7 cellular contexts compared by ENCODE assay signal in genomic region chr15:65054333-65055200, GRCh38. TPM values are rescaled to one million over a fixed set of nuclear protein-coding genes. Genes with fewer than 3 reads are reported as not detected.
DNase-seq lines count a peak whose midpoint lies in the region; ATAC-seq and TF ChIP-seq lines count a peak whose summit lies in the region.

No MANE protein-coding gene starts in this region.

- H3K79me2 ChIP-seq in SK-N-SH (ENCODE audit: insufficient read depth): no peaks in the 10 kb centered on the region

- intact Hi-C loops in left ventricle myocardium superior (cut with micrococcal nuclease): loop anchor here (2.0 kb wide), 1 partner anchor 46 kb away; no protein-coding TSS in a partner anchor

- H3K4me3 ChIP-seq in SK-N-SH (ENCODE audit: low read depth in 2 of 2, low read length in 1 of 2) (no peak overlapping the region; a peak in 1 of 4 replicates), retinal pigment epithelial cell (ENCODE audit: low read length) (no peak overlapping the region)

- no peaks in the 10 kb centered on the region for H4K20me1 ChIP-seq in SK-N-SH (ENCODE audit: insufficient read depth)

- TF ChIP-seq EP300 in SK-N-SH (IDR thresholded peaks at IDR 0.05; ENCODE audit: borderline replicate concordance in 1 of 2, low read depth in 1 of 2, low read length in 1 of 2): no peak

- H3K36me3 ChIP-seq in SK-N-SH (replicated peaks in 1 of 2; ENCODE audit: control insufficient read depth in 1 of 2, insufficient read depth in 2 of 2, low read length in 1 of 2): no peaks in the 10 kb centered on the region

- H3K27me3 ChIP-seq in SK-N-SH (ENCODE audit: insufficient read depth): no peaks in the 10 kb centered on the region

- no peaks in the 10 kb centered on the region for H3K9me3 ChIP-seq in SK-N-SH

- CTCF ChIA-PET in SK-N-SH (lab: Yijun Ruan, JAX): interaction anchor here (0.5 to 9.3 kb wide), 38 partner anchors 8 to 373 kb away, joined by 3 to 109 read pairs (median 5); partner anchors contain the start of genes KBTBD13, PARP16, PDCD7 and RASL12

- no peaks in the 10 kb centered on the region for H3K9me2 ChIP-seq in SK-N-SH

- no peak overlapping the region for H2AFZ ChIP-seq in SK-N-SH (ENCODE audit: low read depth)

- TF ChIP-seq RAD21 in SK-N-SH (IDR thresholded peaks at IDR 0.05; ENCODE audit: low read length): peak; percentile 93

- H3K4me1 ChIP-seq in SK-N-SH (ENCODE audit: control insufficient read depth in 1 of 2, insufficient read depth in 2 of 2, low read depth in 1 of 2, low read length in 1 of 2): peaks cover 0 to 9% of the 10 kb centered on the region in 2 experiments; a peak in 1 of 4 replicates

- DNase-seq in GM10266 (ENCODE audit: extremely low spot score) (peak; percentile 73), LHCN-M2 (ENCODE audit: low read depth) (peak; percentile 55), SK-N-SH (peak; percentile 92), amygdala (lab: John Stamatoyannopoulos, UW) (peak in 51 of 56 donors; percentile 9 to 89 (median 59)), left ventricle myocardium superior (peak; percentile 85), retinal pigment epithelial cell (ENCODE audit: low read depth) (no peak)

- peak; percentile 83 for ATAC-seq in left ventricle myocardium superior
- ATAC-seq in GM21515 (IDR thresholded peaks at IDR 0.05; ENCODE audit: unreplicated experiment): no peak

- POLR2A ChIA-PET in SK-N-SH (lab: Yijun Ruan, JAX): interaction anchor here (1.0 kb wide), 1 partner anchor 48 kb away, joined by 3 read pairs; no protein-coding TSS in a partner anchor

- H3K4me2 ChIP-seq in SK-N-SH: no peak overlapping the region

- no peaks in the 10 kb centered on the region for H3F3A ChIP-seq in SK-N-SH (replicated peaks; ENCODE audit: insufficient read depth)

- 67% methylated on average over 15 of the region's 26 CpGs for WGBS in SK-N-SH (ENCODE audit: low lambda C conversion rate)

- TF ChIP-seq CTCF in GM10266 (IDR thresholded peaks at IDR 0.05; ENCODE audit: control insufficient read depth, insufficient read depth, low read depth, missing control alignments) (peak; percentile 85), SK-N-SH (IDR thresholded peaks at IDR 0.05) (peak; percentile 87), retinal pigment epithelial cell (conservative IDR thresholded peaks at IDR 0.05; ENCODE audit: low read depth, low read length) (peak; percentile 97)

- H3K27ac ChIP-seq in SK-N-SH (ENCODE audit: low read depth in 2 of 2, low read length in 1 of 2): no peak overlapping the region; a peak in 1 of 4 replicates

- no peak overlapping the region for H3K9ac ChIP-seq in SK-N-SH

TF ChIP-seq in SK-N-SH, 30 proteins besides CTCF, POLR2A, EP300 and RAD21:
- TF ChIP-seq SIN3A (IDR thresholded peaks at IDR 0.05; ENCODE audit: borderline replicate concordance, low read depth, low read length): peak; percentile 51; the same call in 1 of the 2 replicates
- TF ChIP-seq YY1 (IDR thresholded peaks at IDR 0.05; ENCODE audit: low read depth): no peak
- peak; percentile 45 for TF ChIP-seq PBX3 (IDR thresholded peaks at IDR 0.05)
- peak; percentile 97 for TF ChIP-seq SMC3 (IDR thresholded peaks at IDR 0.05; ENCODE audit: low read depth, low read length)
- TF ChIP-seq CHD2 (IDR thresholded peaks at IDR 0.05; ENCODE audit: low read length, partially characterized antibody): no peak
- no peak for TF ChIP-seq REST (IDR thresholded peaks at IDR 0.05; ENCODE audit: low read depth, low read length)
- TF ChIP-seq FOXM1 (IDR thresholded peaks at IDR 0.05; ENCODE audit: low read depth): no peak
- TF ChIP-seq GATA2 (CRISPR knock-in tag; IDR thresholded peaks at IDR 0.05): no peak
- TF ChIP-seq NRF1 (IDR thresholded peaks at IDR 0.05; ENCODE audit: low read depth, low read length): no peak
- TF ChIP-seq GABPA (IDR thresholded peaks at IDR 0.05; ENCODE audit: low read depth): no peak
- no peak for TF ChIP-seq ELF1 (IDR thresholded peaks at IDR 0.05)
- TF ChIP-seq MEF2A (IDR thresholded peaks at IDR 0.05; ENCODE audit: borderline replicate concordance, low read depth): no peak
- TF ChIP-seq TEAD4 (IDR thresholded peaks at IDR 0.05; ENCODE audit: borderline replicate concordance, insufficient read depth): no peak
- peak; percentile 75 for TF ChIP-seq MXI1 (IDR thresholded peaks at IDR 0.05; ENCODE audit: low read depth, low read length)

RNA-seq across cellular contexts. Expression of gene SLC51B, which starts 9.4 kb away (rescaled TPM):
- total RNA-seq in LHCN-M2 (2014; rRNA removed): 0.23 TPM in 1 of 2 replicates, not detected in the other
- not detected for polyA plus RNA-seq in LHCN-M2 (2012)
- not detected in 2 replicates for polyA plus RNA-seq in SK-N-SH (2012; rRNA removed)
- not detected in 2 replicates for polyA plus RNA-seq in SK-N-SH (2012; cell fraction: cytosol; rRNA removed)
- not detected in 2 replicates for polyA plus RNA-seq in SK-N-SH (2012; cell fraction: nucleus; rRNA removed)
- not detected for total RNA-seq in left ventricle myocardium superior

RNA-seq across cellular contexts. Expression of gene RASL12, which starts 13.2 kb away (rescaled TPM):
- total RNA-seq in LHCN-M2 (2014; rRNA removed): not detected in 2 replicates
- polyA plus RNA-seq in LHCN-M2 (2012): not detected
- not detected in 2 replicates for polyA plus RNA-seq in SK-N-SH (2012; rRNA removed)
- polyA plus RNA-seq in SK-N-SH (2012; cell fraction: cytosol; rRNA removed): not detected in 2 replicates
- not detected in 2 replicates for polyA plus RNA-seq in SK-N-SH (2012; cell fraction: nucleus; rRNA removed)
- 18.9 TPM for total RNA-seq in left ventricle myocardium superior

RNA-seq across cellular contexts. Expression of gene KBTBD13, which starts 22.0 kb away (rescaled TPM):
- not detected in 2 replicates for total RNA-seq in LHCN-M2 (2014; rRNA removed)
- not detected for polyA plus RNA-seq in LHCN-M2 (2012)
- polyA plus RNA-seq in SK-N-SH (2012; rRNA removed): not detected in 2 replicates
- polyA plus RNA-seq in SK-N-SH (2012; cell fraction: cytosol; rRNA removed): not detected in 2 replicates
- not detected in 2 replicates for polyA plus RNA-seq in SK-N-SH (2012; cell fraction: nucleus; rRNA removed)
- 10.6 TPM for total RNA-seq in left ventricle myocardium superior

RNA-seq across cellular contexts. Expression of gene MTFMT, which starts 25.1 kb away (rescaled TPM):
- total RNA-seq in LHCN-M2 (2014; rRNA removed) (28.7 and 36.5 TPM in 2 replicates), left ventricle myocardium superior (20.4 TPM)
- polyA plus RNA-seq in LHCN-M2 (2012): 9.3 TPM
- 12.1 and 12.7 TPM in 2 replicates for polyA plus RNA-seq in SK-N-SH (2012; rRNA removed)
- 14.1 and 14.6 TPM in 2 replicates for polyA plus RNA-seq in SK-N-SH (2012; cell fraction: cytosol; rRNA removed)
- 6.7 and 7.9 TPM in 2 replicates for polyA plus RNA-seq in SK-N-SH (2012; cell fraction: nucleus; rRNA removed)

Comparison
In these comparisons a context has a peak if more than half of its experiments do, and no peak if none do; other contexts are left out.
1. RNA of gene RASL12, which starts 13.2 kb away (total RNA-seq): 18.9 TPM in left ventricle myocardium superior (single experiment); not detected in LHCN-M2; every median in the first group is over 10 times any median in the second.
2. RNA of gene KBTBD13, which starts 22.0 kb away (total RNA-seq): 10.6 TPM in left ventricle myocardium superior (single experiment); not detected in LHCN-M2; every median in the first group is over 10 times any median in the second.
3. Peak in every context shown above with its lines, with median percentiles within 50 percentile points of each other: CTCF ChIP-seq.